ENCODE assay signal across 12 cellular contexts in genomic region chr5:107805166-107805565, GRCh38.
"Had no signal": no experiment of that assay in that cellular context is flagged by ENCODE, and none has a peak within 500 bp of the region (broad histone marks: within the 10 kb centered on the region; RNA-seq: fewer than 3 reads in every experiment).

No MANE protein-coding gene starts in this region.

- H3K4me3 ChIP-seq: adrenal gland had no signal

- H3K4me1 ChIP-seq: adrenal gland had no signal

- H3K36me3 ChIP-seq: adrenal gland had no signal

- H3K9me3 ChIP-seq: adrenal gland had no signal

- ATAC-seq: activated CD4-positive, alpha-beta T cell treated with anti-CD3 and anti-CD28 coated beads for 36 hours; left ventricle myocardium superior; naive thymus-derived CD8-positive, alpha-beta T cell; stimulated activated memory B cell treated with anti-CD40 and anti-IgM and Interleukin-4, amounts not matched to agents 10 μg/mL and 1 μg/mL and 100 μg/mL, for 72 hours had no signal

- H3K27ac ChIP-seq: adrenal gland had no signal

- DNase-seq: activated CD4-positive, alpha-beta memory T cell treated with anti-CD3 and anti-CD28 coated beads for 36 hours; activated CD4-positive, alpha-beta T cell treated with anti-CD3 and anti-CD28 coated beads for 36 hours; activated effector memory CD4-positive, alpha-beta T cell treated with anti-CD3 and anti-CD28 coated beads, Interleukin-2, amount 50 U/mL, for 16 hours; activated T-cell treated with anti-CD3 and anti-CD28 coated beads, Interleukin-2, amount 50 U/mL, for 24 hours; erythroblast; kidney glomerular epithelial cell; left ventricle myocardium superior; naive thymus-derived CD8-positive, alpha-beta T cell; stimulated activated CD4-positive, alpha-beta T cell treated with anti-CD3 and anti-CD28 coated beads, Interleukin-12 subunit alpha, Interleukin-12 subunit beta, amount 100 ng/mL, for 4 hours; stimulated activated CD4-positive, alpha-beta T cell treated with anti-CD3 and anti-CD28 coated beads, Interleukin-2, amount 100 ng/mL, for 48 hours had no signal

- H3K27me3 ChIP-seq: adrenal gland had no signal
